In the genomic region with DNA sequence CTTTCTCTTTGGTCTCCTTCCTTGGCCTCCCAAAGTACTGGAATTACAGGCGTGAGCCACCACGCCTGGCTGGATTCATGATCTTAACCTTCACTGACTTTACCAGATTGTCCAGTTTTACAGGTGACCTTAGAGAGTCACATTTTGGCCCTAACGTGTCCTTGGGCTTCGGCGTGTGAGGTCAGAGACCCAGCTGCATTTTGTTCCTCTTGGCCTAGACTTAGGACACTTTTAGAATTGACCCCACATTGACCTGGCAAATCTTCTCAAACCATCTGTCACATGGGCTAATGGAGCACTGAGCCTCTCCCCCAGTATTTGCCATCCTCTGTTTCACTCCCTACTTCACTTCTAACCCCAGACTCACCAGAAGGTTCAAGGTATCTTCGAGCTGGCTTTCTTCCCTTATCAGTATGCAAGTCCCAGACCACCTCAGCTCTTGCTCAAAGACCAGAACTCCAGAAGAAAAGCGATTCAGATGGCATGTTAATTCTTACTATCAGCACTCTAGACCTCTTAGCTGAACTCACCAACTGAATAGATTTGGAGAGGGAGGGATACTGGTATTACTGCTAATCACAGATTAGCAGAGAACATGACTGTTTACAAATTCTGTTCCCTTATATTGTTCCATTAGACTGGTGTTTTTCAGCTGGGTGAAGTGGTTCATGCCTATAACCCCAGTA, we compare ENCODE assay signal across 1 cellular context.
TF ChIP-seq lines count a peak whose summit lies in the region.

No MANE protein-coding gene starts in this region.

TF ChIP-seq in HCT116, 20 proteins besides CTCF, POLR2A, EP300 and RAD21 (continued from another document):
- TF ChIP-seq YY1 (IDR thresholded peaks at IDR 0.05; ENCODE audit: extremely low read depth, insufficient replicate concordance, low read depth, low read length) (no peak), EGR1 (IDR thresholded peaks at IDR 0.05; ENCODE audit: low read depth) (no peak), TCF7L2 (IDR thresholded peaks at IDR 0.05; ENCODE audit: borderline replicate concordance, extremely low read depth, insufficient read depth, insufficient read length) (no peak)
- TF ChIP-seq, protein P1, sequence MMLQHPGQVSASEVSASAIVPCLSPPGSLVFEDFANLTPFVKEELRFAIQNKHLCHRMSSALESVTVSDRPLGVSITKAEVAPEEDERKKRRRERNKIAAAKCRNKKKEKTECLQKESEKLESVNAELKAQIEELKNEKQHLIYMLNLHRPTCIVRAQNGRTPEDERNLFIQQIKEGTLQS (IDR thresholded peaks at IDR 0.05): no peak
- TF ChIP-seq, protein P2, sequence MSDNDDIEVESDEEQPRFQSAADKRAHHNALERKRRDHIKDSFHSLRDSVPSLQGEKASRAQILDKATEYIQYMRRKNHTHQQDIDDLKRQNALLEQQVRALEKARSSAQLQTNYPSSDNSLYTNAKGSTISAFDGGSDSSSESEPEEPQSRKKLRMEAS (IDR thresholded peaks at IDR 0.05): no peak
TF ChIP-seq in HCT116: peak in this region for 0.
